ENCODE assay signal across 13 cellular contexts in genomic region chr6:110101885-110102284, GRCh38.
DNase-seq lines count a peak whose midpoint lies in the region; ATAC-seq, FAIRE-seq and TF ChIP-seq lines count a peak whose summit lies in the region.
"Had no signal": no experiment of that assay in that cellular context is flagged by ENCODE, and none has a peak within 500 bp of the region (broad histone marks: within the 10 kb centered on the region; RNA-seq: fewer than 3 reads in every experiment).

No MANE protein-coding gene starts in this region.

- H3K79me2 ChIP-seq in OCI-LY7 (ENCODE audit: insufficient read depth, low read depth, low read length) (no peaks in the 10 kb centered on the region), hepatocyte (no peaks in the 10 kb centered on the region)

- TF ChIP-seq CTCF in HEK293 (tag by site-specific recombination; IDR thresholded peaks at IDR 0.05) = no peak
- TF ChIP-seq CTCF in OCI-LY7 (conservative IDR thresholded peaks at IDR 0.05; ENCODE audit: low read length) = no peak
- no peak for TF ChIP-seq CTCF in hepatocyte (IDR thresholded peaks at IDR 0.05; ENCODE audit: poor library complexity)

- no peaks in the 10 kb centered on the region for H4K20me1 ChIP-seq in OCI-LY7 (ENCODE audit: insufficient read depth, low read length)
- H4K20me1 ChIP-seq in hepatocyte (ENCODE audit: insufficient read depth, poor library complexity, severe bottlenecking) = no peaks in the 10 kb centered on the region

- no peaks in the 10 kb centered on the region for H3K9me2 ChIP-seq in OCI-LY7 (ENCODE audit: insufficient read depth, low read length)
- no peaks in the 10 kb centered on the region for H3K9me2 ChIP-seq in hepatocyte (replicated peaks; ENCODE audit: insufficient read depth)

- no peak overlapping the region for H3K27ac ChIP-seq in HEK293 (ENCODE audit: extremely low read depth, low read depth, low read length)
- peak overlapping the region; percentile 63 for H3K27ac ChIP-seq in OCI-LY7 (ENCODE audit: low read depth, low read length, poor library complexity, severe bottlenecking)
- no peak overlapping the region for H3K27ac ChIP-seq in hepatocyte
- no peak overlapping the region for H3K27ac ChIP-seq in small intestine (ENCODE audit: low read depth in 1 of 2, low read length in 1 of 2)
- H3K27ac ChIP-seq: heart right ventricle, skin epidermis had no signal

- CTCF ChIA-PET in HEK293 (lab: Yijun Ruan, JAX) (interaction anchor here (1.1 to 1.3 kb wide), 2 partner anchors 48 to 62 kb away, joined by 3 to 4 read pairs; no protein-coding TSS in a partner anchor), OCI-LY7 (lab: Charles Lee; ENCODE audit: unreplicated experiment) (no interaction called here)

- H3K4me2 ChIP-seq in OCI-LY7 (ENCODE audit: low read length) (peak overlapping the region; percentile 53), hepatocyte (no peak overlapping the region)

- H3K9me3 ChIP-seq in HEK293 (ENCODE audit: control insufficient read depth, insufficient read depth, low read depth, low read length) (no peaks in the 10 kb centered on the region), OCI-LY7 (ENCODE audit: low read length) (no peaks in the 10 kb centered on the region), hepatocyte (ENCODE audit: low read depth) (no peaks in the 10 kb centered on the region), small intestine (ENCODE audit: control insufficient read depth, low read depth) (no peaks in the 10 kb centered on the region)
- H3K9me3 ChIP-seq: heart right ventricle had no signal

- peaks cover 9 to 64% of the 10 kb centered on the region in 2 experiments for H3K36me3 ChIP-seq in HEK293 (ENCODE audit: control insufficient read depth in 2 of 2, insufficient read depth in 1 of 2, low read length in 2 of 2)
- peaks cover 93% of the 10 kb centered on the region for H3K36me3 ChIP-seq in OCI-LY7 (ENCODE audit: insufficient read depth, low read length)
- no peaks in the 10 kb centered on the region for H3K36me3 ChIP-seq in hepatocyte (replicated peaks; ENCODE audit: insufficient read depth, low read depth)
- no peaks in the 10 kb centered on the region for H3K36me3 ChIP-seq in small intestine (ENCODE audit: control insufficient read depth in 2 of 2, insufficient read depth in 2 of 2, low read length in 2 of 2)

- 100% methylated on average over 1 of the region's 1 CpG for WGBS in hepatocyte (ENCODE audit: low lambda C conversion rate, missing lambda C conversion rate)
- WGBS in small intestine, 3 donors = 54 to 68% (median 56%) methylated on average over 1 of the region's 1 CpG

- POLR2A ChIA-PET in HEK293 (lab: Yijun Ruan, JAX) (no interaction called here), OCI-LY7 (lab: Charles Lee) (interaction anchor here (0.8 to 2.6 kb wide), 10 partner anchors 8 to 78 kb away, joined by 3 to 20 read pairs (median 6); partner anchors contain the start of genes CDC40 and WASF1)

- peak; percentile 65 for ATAC-seq in GM18868 (IDR thresholded peaks at IDR 0.05; ENCODE audit: unreplicated experiment)
- ATAC-seq: activated CD8-positive, alpha-beta memory T cell treated with anti-CD3 and anti-CD28 coated beads, Interleukin-2, amount 10 ng/mL, durations not matched to agents 7 days and 5 days; heart right ventricle had no signal

- DNase-seq in OCI-LY7 (ENCODE audit: low spot score) = peak; percentile 86
- peak; percentile 50 for DNase-seq in putamen (ENCODE audit: low spot score)
- DNase-seq in hepatocyte (ENCODE audit: low spot score) = no peak
- DNase-seq in HuH-7 (ENCODE audit: low spot score) = no peak
- DNase-seq in small intestine = no peak
- DNase-seq: activated CD8-positive, alpha-beta memory T cell treated with anti-CD3 and anti-CD28 coated beads, Interleukin-2, amount 10 ng/mL, durations not matched to agents 7 days and 5 days; CD4-positive, alpha-beta memory T cell; central memory CD4-positive, alpha-beta T cell; heart right ventricle; NCI-H226 had no signal

- no peak overlapping the region for H2AFZ ChIP-seq in OCI-LY7 (ENCODE audit: low read length)
- no peak overlapping the region for H2AFZ ChIP-seq in hepatocyte

- H3K27me3 ChIP-seq in hepatocyte (no peaks in the 10 kb centered on the region), small intestine (ENCODE audit: control insufficient read depth in 2 of 2, insufficient read depth in 2 of 2, low read length in 2 of 2) (no peaks in the 10 kb centered on the region)
- H3K27me3 ChIP-seq: heart right ventricle had no signal

- BruUV-seq in OCI-LY7 (replicated peaks; lab: Mats Ljungman, UMichigan) = no TSS peak

- no peak for FAIRE-seq in small intestine (lab: Jason Lieb, UNC)

- intact Hi-C loops in OCI-LY7 (cut with micrococcal nuclease; ENCODE audit: unreplicated experiment) = no loop called here

- H3K4me3 ChIP-seq in HEK293 (ENCODE audit: low read depth, low read length) = no peak overlapping the region
- H3K4me3 ChIP-seq in OCI-LY7 (ENCODE audit: low read depth, low read length, poor library complexity, severe bottlenecking) = peak overlapping the region; percentile 22
- H3K4me3 ChIP-seq in hepatocyte = no peak overlapping the region
- H3K4me3 ChIP-seq in small intestine (ENCODE audit: low read depth in 1 of 2, low read length in 2 of 2) = no peak overlapping the region
- H3K4me3 ChIP-seq: heart right ventricle, skin epidermis had no signal

- H3K4me1 ChIP-seq in HEK293 (ENCODE audit: control insufficient read depth, insufficient read depth, low read length) = peaks cover 3% of the 10 kb centered on the region; the same call in 1 of the 2 replicates
- H3K4me1 ChIP-seq in OCI-LY7 (ENCODE audit: insufficient read depth, low read length, poor library complexity, severe bottlenecking) = peaks cover 26% of the 10 kb centered on the region
- H3K4me1 ChIP-seq in hepatocyte (ENCODE audit: insufficient read depth) = no peaks in the 10 kb centered on the region
- H3K4me1 ChIP-seq in small intestine (ENCODE audit: control insufficient read depth in 2 of 2, insufficient read depth in 1 of 2, low read depth in 1 of 2, low read length in 1 of 2) = no peaks in the 10 kb centered on the region

TF ChIP-seq in HEK293, 187 proteins besides CTCF, POLR2A, EP300 and RAD21:
- no peak for TF ChIP-seq ZNF214 (tag by site-specific recombination; IDR thresholded peaks at IDR 0.05; ENCODE audit: borderline replicate concordance)
- peak; percentile 67; the same call in 1 of the 2 replicates for TF ChIP-seq ZFHX2 (tag by site-specific recombination; conservative IDR thresholded peaks at IDR 0.05)
- TF ChIP-seq ZNF184 (tag by site-specific recombination; IDR thresholded peaks at IDR 0.05) = no peak
- TF ChIP-seq EGR2 (tag by site-specific recombination; IDR thresholded peaks at IDR 0.05; ENCODE audit: low read depth) = peak; percentile 90

Comparison
In these comparisons a context has a peak if more than half of its experiments do, and no peak if none do; other contexts are left out.
1. DNase-seq: peak in OCI-LY7 (single experiment) and putamen (single experiment); none in hepatocyte (single experiment), HuH-7 (single experiment) and small intestine (single experiment).